4 cellular contexts compared by ENCODE assay signal in genomic region chr6:99768166-99768565, GRCh38.
TF ChIP-seq lines count a peak whose summit lies in the region.

No MANE protein-coding gene starts in this region.

TF ChIP-seq in HepG2, 621 proteins besides CTCF, POLR2A, EP300 and RAD21:
- TF ChIP-seq ZNF317 (CRISPR knock-in tag; IDR thresholded peaks at IDR 0.05) (no peak), MAFK (conservative IDR thresholded peaks at IDR 0.05 in 1 of 2, IDR thresholded peaks at IDR 0.05 in 1 of 2; ENCODE audit: low read length in 2 of 2) (peak; percentile 57 to 79; a peak in 3 of 4 replicates)
TF ChIP-seq in HepG2: peak in this region for 1.

TF ChIP-seq in A549, 52 proteins besides CTCF, POLR2A, EP300 and RAD21:
- TF ChIP-seq POLR2AphosphoS2 (conservative IDR thresholded peaks at IDR 0.05; ENCODE audit: low read length) (no peak), MAFK (IDR thresholded peaks at IDR 0.05; ENCODE audit: partially characterized antibody) (peak; percentile 67)

TF ChIP-seq in IMR-90, 13 proteins besides CTCF, POLR2A, EP300 and RAD21:
- peak; percentile 67 for TF ChIP-seq MAFK (IDR thresholded peaks at IDR 0.05; ENCODE audit: low read depth, low read length)
- TF ChIP-seq CHD1 (IDR thresholded peaks at IDR 0.05; ENCODE audit: low read depth, low read length) = no peak
TF ChIP-seq in IMR-90: peak in this region for 1.

TF ChIP-seq in K562, 482 proteins besides CTCF, POLR2A, EP300 and RAD21:
- TF ChIP-seq ZNF3 (CRISPR knock-in tag; IDR thresholded peaks at IDR 0.05) (no peak), MAFF (IDR thresholded peaks at IDR 0.05; ENCODE audit: low read length) (peak; percentile 49), MAFK (IDR thresholded peaks at IDR 0.05; ENCODE audit: low read length) (0 out of 2 replicates have a peak, but pooled peaks have one; percentile 6), MAFG (tag; conservative IDR thresholded peaks at IDR 0.05) (peak; percentile 44), C11orf30 (IDR thresholded peaks at IDR 0.05; ENCODE audit: low read depth) (peak; percentile 52), ZNF316 (IDR thresholded peaks at IDR 0.05) (peak; percentile 72), ETV5 (CRISPR knock-in tag; IDR thresholded peaks at IDR 0.05; ENCODE audit: low read depth) (no peak)
